11 cellular contexts compared by ENCODE assay signal in the genomic region with DNA sequence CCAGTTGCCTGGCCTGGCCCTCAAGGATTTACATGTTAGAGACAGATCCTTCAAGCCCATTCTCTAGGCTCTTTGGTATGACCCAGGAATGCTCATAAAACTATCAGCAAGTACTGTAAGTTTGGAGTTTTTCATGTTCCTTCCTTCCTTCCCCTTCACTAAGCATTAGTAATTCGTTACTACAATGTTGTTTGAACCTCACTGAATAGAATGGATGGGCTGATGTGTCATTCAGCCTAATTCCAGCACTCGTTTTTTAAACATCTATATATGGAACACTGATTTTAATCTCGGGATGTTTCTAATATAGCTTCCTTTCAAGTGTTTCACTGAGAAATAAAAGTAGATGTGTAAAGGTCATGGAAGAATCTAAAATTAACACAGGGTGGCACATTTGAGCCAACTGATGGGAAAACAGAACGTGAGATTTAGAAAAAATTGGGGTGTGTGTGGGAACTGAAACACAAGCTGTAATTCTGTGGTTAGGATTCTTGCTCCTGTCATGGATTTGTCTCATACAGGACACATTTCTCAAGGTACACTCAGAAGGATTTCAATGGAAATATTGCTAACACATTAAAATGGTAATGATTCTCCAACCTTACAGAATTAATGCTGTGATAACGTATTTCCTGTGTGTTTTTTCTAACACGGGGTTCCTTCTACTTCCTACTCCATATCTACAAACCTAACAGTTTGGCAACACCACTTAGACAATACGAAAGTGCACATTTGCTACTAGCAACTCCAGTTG.
DNase-seq lines count a peak whose midpoint lies in the region; ATAC-seq and TF ChIP-seq lines count a peak whose summit lies in the region.
"Had no signal": no experiment of that assay in that cellular context is flagged by ENCODE, and none has a peak within 500 bp of the region (broad histone marks: within the 10 kb centered on the region; RNA-seq: fewer than 3 reads in every experiment).

No MANE protein-coding gene starts in this region.

- TF ChIP-seq CTCF in heart right ventricle (IDR thresholded peaks at IDR 0.05) (no peak), NB4 (IDR thresholded peaks at IDR 0.05; ENCODE audit: low read depth, low read length) (no peak), fibroblast of lung (conservative IDR thresholded peaks at IDR 0.05 in 1 of 2, IDR thresholded peaks at IDR 0.05 in 1 of 2; ENCODE audit: low read depth in 1 of 2, low read length in 2 of 2) (no peak), upper lobe of left lung (IDR thresholded peaks at IDR 0.05) (no peak)

- no peak for DNase-seq in heart right ventricle
- no peak for DNase-seq in Right ventricle myocardium superior
- peak; percentile 53 for DNase-seq in NB4 (ENCODE audit: low read depth)
- DNase-seq in fibroblast of lung (ENCODE audit: low read depth in 2 of 2) = peak; percentile 38 to 62
- DNase-seq in upper lobe of left lung = no peak
- DNase-seq in DMS153 treated with DMSO at 0.1 percent for 48 hours (lab: John Stamatoyannopoulos, UW; ENCODE audit: unreplicated experiment) = no peak
- no peak for DNase-seq in stimulated activated CD4-positive, alpha-beta T cell treated with anti-CD3 and anti-CD28 coated beads, Interleukin-4, amount 100 ng/mL, for 1 hour
- no peak for DNase-seq in T-helper 9 cell
- DNase-seq: activated CD4-positive, alpha-beta T cell treated with anti-CD3 and anti-CD28 coated beads, Interleukin-2, amount 50 U/mL, for 4 hours; NCI-H774 had no signal

- H3K36me3 ChIP-seq in heart right ventricle (peaks cover 0 to 80% (median 4%) of the 10 kb centered on the region in 9 donors), fibroblast of lung (ENCODE audit: control insufficient read depth, insufficient read depth, low read length) (no peaks in the 10 kb centered on the region), upper lobe of left lung (peaks cover 0 to 21% (median 0%) of the 10 kb centered on the region in 4 donors)

- H3K9me3 ChIP-seq in heart right ventricle = no peaks in the 10 kb centered on the region
- H3K9me3 ChIP-seq in fibroblast of lung (ENCODE audit: control insufficient read depth, insufficient read depth, low read depth, low read length) = no peaks in the 10 kb centered on the region
- no peaks in the 10 kb centered on the region for H3K9me3 ChIP-seq in upper lobe of left lung

- H3K4me3 ChIP-seq in heart right ventricle = peak overlapping the region in 1 of 10 donors; percentile 0
- no peak overlapping the region for H3K4me3 ChIP-seq in NB4 (ENCODE audit: low read depth, low read length)
- H3K4me3 ChIP-seq in fibroblast of lung (replicated peaks in 1 of 4; ENCODE audit: control extremely low read depth in 1 of 4, insufficient read depth in 1 of 4, low read depth in 3 of 4, low read length in 4 of 4) = no peak overlapping the region
- H3K4me3 ChIP-seq in upper lobe of left lung = no peak overlapping the region
- H3K4me3 ChIP-seq: coronary artery had no signal

- H2AFZ ChIP-seq in fibroblast of lung (ENCODE audit: low read length) = no peak overlapping the region

- no peaks in the 10 kb centered on the region for H3K27me3 ChIP-seq in heart right ventricle
- no peaks in the 10 kb centered on the region for H3K27me3 ChIP-seq in fibroblast of lung (ENCODE audit: control insufficient read depth, insufficient read depth, low read length)
- H3K27me3 ChIP-seq in upper lobe of left lung = no peaks in the 10 kb centered on the region

- H3K4me1 ChIP-seq in heart right ventricle (peaks cover 0 to 71% (median 28%) of the 10 kb centered on the region in 9 donors), fibroblast of lung (ENCODE audit: control insufficient read depth, extremely low read depth, insufficient read depth, low read length) (peaks cover 2% of the 10 kb centered on the region), upper lobe of left lung (peaks cover 5 to 22% (median 15%) of the 10 kb centered on the region in 4 donors)

- TF ChIP-seq POLR2A in NB4 (IDR thresholded peaks at IDR 0.05; ENCODE audit: extremely low read depth, insufficient read length) (no peak), upper lobe of left lung (IDR thresholded peaks at IDR 0.05) (no peak)

- no peaks in the 10 kb centered on the region for H3K79me2 ChIP-seq in fibroblast of lung (ENCODE audit: control insufficient read depth, insufficient read depth, low read length)

- peak overlapping the region; percentile 37 for H3K4me2 ChIP-seq in fibroblast of lung (ENCODE audit: extremely low read depth, insufficient read depth, low read length)

- intact Hi-C loops in heart right ventricle (cut with DNase I) = loop anchor here in 3 of 10 donors (10.0 kb wide), 2 partner anchors 93 to 233 kb away; a partner anchor contains a TSS
- intact Hi-C loops in Right ventricle myocardium superior (cut with DNase I) = no loop called here

- H3K27ac ChIP-seq in heart right ventricle (peak overlapping the region in 7 of 10 donors; percentile 3 to 70 (median 52)), fibroblast of lung (ENCODE audit: insufficient read depth, low read length) (no peak overlapping the region), upper lobe of left lung (peak overlapping the region in 3 of 4 donors; percentile 3 to 13 (median 11))
- H3K27ac ChIP-seq: coronary artery had no signal

- TF ChIP-seq EP300 in upper lobe of left lung (IDR thresholded peaks at IDR 0.05) = no peak

- ATAC-seq in heart right ventricle (peak in 6 of 8 donors; percentile 28 to 83 (median 68)), Right ventricle myocardium superior (ENCODE audit: poor library complexity) (no peak), upper lobe of left lung (ENCODE audit: low FRiP score in 2 of 2) (peak in 1 of 2 donors; percentile 62)

- WGBS in heart right ventricle, 2 donors = 29 to 41% methylated on average over 7 of the region's 7 CpGs
- 30 to 32% methylated on average over 7 of the region's 7 CpGs for WGBS in upper lobe of left lung, 2 donors

- H4K20me1 ChIP-seq in fibroblast of lung (ENCODE audit: control insufficient read depth, extremely low read depth, insufficient read depth, low read length) = no peaks in the 10 kb centered on the region

- H3K9ac ChIP-seq in fibroblast of lung (ENCODE audit: insufficient read depth, low read length) = no peak overlapping the region

Comparison
In these comparisons a context has a peak if more than half of its experiments do, and no peak if none do; other contexts are left out.
1. DNase-seq: peak in NB4 (single experiment) and fibroblast of lung (2 of 2); none in heart right ventricle (0 of 2), Right ventricle myocardium superior (single experiment), upper lobe of left lung (0 of 2), DMS153 treated with DMSO at 0.1 percent for 48 hours (single experiment), stimulated activated CD4-positive, alpha-beta T cell treated with anti-CD3 and anti-CD28 coated beads, Interleukin-4, amount 100 ng/mL, for 1 hour (single experiment) and T-helper 9 cell (single experiment).